Comparison of ENCODE assay signal across 8 cellular contexts in the genomic region with DNA sequence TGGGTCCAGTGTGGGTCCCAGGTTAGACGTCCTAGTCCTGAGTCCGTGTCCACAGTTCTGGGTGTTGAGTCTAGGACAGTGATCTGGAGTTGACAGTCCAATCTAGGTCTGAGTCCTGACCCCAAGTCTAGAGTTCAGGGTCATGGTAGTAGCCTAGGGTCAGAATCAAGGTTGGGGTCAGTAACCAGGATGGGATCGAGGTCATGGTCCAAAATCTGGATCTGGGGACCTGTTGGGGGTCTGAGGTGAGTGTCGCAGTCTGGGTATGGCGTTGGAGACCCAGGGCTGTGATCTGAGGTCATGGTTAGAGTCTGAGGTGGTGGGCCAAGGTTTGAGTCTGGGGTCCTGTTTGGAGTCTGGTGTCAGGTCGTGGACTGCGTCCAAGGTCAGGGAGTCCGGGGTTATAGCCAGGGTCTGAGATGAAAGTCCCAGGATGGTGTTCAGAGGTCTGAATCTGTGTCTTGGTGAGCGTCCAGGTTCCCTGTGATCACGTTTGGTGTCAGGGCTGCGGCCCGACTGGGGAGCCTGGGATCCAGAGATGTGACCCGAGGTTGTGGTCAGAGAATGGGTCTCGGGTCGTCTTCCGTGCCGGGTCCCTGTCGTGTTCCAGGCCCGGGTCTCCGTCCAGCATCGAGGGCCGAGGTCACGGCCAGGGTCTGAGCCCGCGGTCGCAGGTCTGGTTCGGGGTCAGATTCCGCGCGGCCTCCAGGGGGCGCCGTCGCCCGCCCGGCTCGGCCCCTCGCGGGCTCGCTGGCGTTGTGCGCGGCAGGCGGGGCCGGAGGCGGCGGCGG. TPM values are rescaled to one million over a fixed set of nuclear protein-coding genes. Genes with fewer than 3 reads are reported as not detected.
A peak's percentile ranks its signal among the peaks of the same experiment; 100 is the strongest.
DNase-seq lines count a peak whose midpoint lies in the region; ATAC-seq and TF ChIP-seq lines count a peak whose summit lies in the region.

No MANE protein-coding gene starts in this region.

- no peak overlapping the region for H2BK15ac ChIP-seq in mesendoderm (replicated peaks; ENCODE audit: low read depth)

- WGBS in mesendoderm (ENCODE audit: extremely low coverage, insufficient coverage, low lambda C conversion rate): no CpG with 5 or more reads among the region's 47 CpGs

- CTCF ChIA-PET in activated CD4-positive, alpha-beta memory T cell treated with anti-CD3 and anti-CD28 coated beads for 36 hours (lab: Charles Lee): interaction anchor here (0.7 to 4.9 kb wide), 11 partner anchors 9 to 136 kb away, joined by 3 to 150 read pairs (median 7); a partner anchor contains a TSS

- no peaks in the 10 kb centered on the region; the same call in 1 of the 2 replicates for H3K27me3 Mint-ChIP-seq in HFFc6 (ENCODE audit: insufficient read depth)
- no peaks in the 10 kb centered on the region for H3K27me3 Mint-ChIP-seq in activated CD4-positive, alpha-beta memory T cell treated with anti-CD3 and anti-CD28 coated beads for 36 hours
- H3K27me3 Mint-ChIP-seq in effector memory CD8-positive, alpha-beta T cell: no peaks in the 10 kb centered on the region

- H3K56ac ChIP-seq in mesendoderm (ENCODE audit: low read length): peak overlapping the region; percentile 88

- H3K9me3 Mint-ChIP-seq in HFFc6: no peaks in the 10 kb centered on the region; the same call in 1 of the 2 replicates
- H3K9me3 Mint-ChIP-seq in activated CD4-positive, alpha-beta memory T cell treated with anti-CD3 and anti-CD28 coated beads for 36 hours: no peaks in the 10 kb centered on the region
- H3K9me3 Mint-ChIP-seq in effector memory CD8-positive, alpha-beta T cell: no peaks in the 10 kb centered on the region

- H3K36me3 ChIP-seq in mesendoderm (ENCODE audit: control insufficient read depth, insufficient read depth, low read length): peaks cover 3% of the 10 kb centered on the region

- peak; percentile 81 for TF ChIP-seq CTCF in HFFc6 (IDR thresholded peaks at IDR 0.05)

- POLR2A ChIA-PET in activated CD4-positive, alpha-beta memory T cell treated with anti-CD3 and anti-CD28 coated beads for 36 hours (lab: Charles Lee): interaction anchor here (1.0 to 7.8 kb wide), 5 partner anchors 11 to 52 kb away, joined by 4 to 72 read pairs (median 9); a partner anchor contains a TSS

- H2AK5ac ChIP-seq in mesendoderm (ENCODE audit: low read length): peak overlapping the region; percentile 50

- H4K8ac ChIP-seq in mesendoderm (ENCODE audit: low read depth, low read length): no peak overlapping the region

- DNase-seq in Daoy (ENCODE audit: low read depth) (peak; percentile 67), HFFc6 (no peak), NCI-H2171 treated with DMSO at 0.1 percent for 48 hours (lab: John Stamatoyannopoulos, UW) (peak; percentile 8), mesendoderm (peak; percentile 60)
- peak; percentile 84 for DNase-seq in activated CD4-positive, alpha-beta memory T cell treated with anti-CD3 and anti-CD28 coated beads for 36 hours
- DNase-seq in effector memory CD8-positive, alpha-beta T cell: peak; percentile 71 to 78 (median 74)
- peak; percentile 86 for DNase-seq in stimulated activated CD8-positive, alpha-beta memory T cell treated with anti-CD3 and anti-CD28 coated beads, Interleukin-4, amount 100 ng/mL, for 48 hours

- no peak overlapping the region for H2BK120ac ChIP-seq in mesendoderm (ENCODE audit: low read depth, low read length)

- H3K4me1 Mint-ChIP-seq in HFFc6 (ENCODE audit: low read depth): peaks cover 67% of the 10 kb centered on the region
- H3K4me1 Mint-ChIP-seq in activated CD4-positive, alpha-beta memory T cell treated with anti-CD3 and anti-CD28 coated beads for 36 hours (ENCODE audit: low read depth): peaks cover 72% of the 10 kb centered on the region
- H3K4me1 Mint-ChIP-seq in effector memory CD8-positive, alpha-beta T cell (ENCODE audit: low read depth in 2 of 2): peaks cover 56 to 58% of the 10 kb centered on the region in 2 donors

- H2BK5ac ChIP-seq in mesendoderm (ENCODE audit: low read length): no peak overlapping the region

- peak; percentile 39 for ATAC-seq in effector memory CD8-positive, alpha-beta T cell (replicated peaks)
- no peak for ATAC-seq in GM21737 (IDR thresholded peaks at IDR 0.05; ENCODE audit: unreplicated experiment)

- H4K5ac ChIP-seq in mesendoderm (ENCODE audit: low read length): no peak overlapping the region

- intact Hi-C loops in activated CD4-positive, alpha-beta memory T cell treated with anti-CD3 and anti-CD28 coated beads for 36 hours (cut with micrococcal nuclease): no loop called here

- H3K4me1 ChIP-seq in mesendoderm (ENCODE audit: control insufficient read depth, low read depth, low read length): peaks cover 21% of the 10 kb centered on the region

- H3K27ac Mint-ChIP-seq in HFFc6: peak overlapping the region; percentile 58
- H3K27ac Mint-ChIP-seq in activated CD4-positive, alpha-beta memory T cell treated with anti-CD3 and anti-CD28 coated beads for 36 hours: peak overlapping the region; percentile 80
- H3K27ac Mint-ChIP-seq in effector memory CD8-positive, alpha-beta T cell: peak overlapping the region; percentile 69 to 99

- peak overlapping the region; percentile 83 for H3K4me3 Mint-ChIP-seq in HFFc6
- H3K4me3 Mint-ChIP-seq in activated CD4-positive, alpha-beta memory T cell treated with anti-CD3 and anti-CD28 coated beads for 36 hours: peak overlapping the region; percentile 63
- peak overlapping the region; percentile 77 to 82 for H3K4me3 Mint-ChIP-seq in effector memory CD8-positive, alpha-beta T cell

- no peak overlapping the region for H3K23ac ChIP-seq in mesendoderm (ENCODE audit: low read length)

- H3K4me2 ChIP-seq in mesendoderm (ENCODE audit: low read length): no peak overlapping the region

- no peak overlapping the region for H3K27ac ChIP-seq in mesendoderm (ENCODE audit: low read depth, low read length)

- H3K9ac ChIP-seq in mesendoderm (ENCODE audit: low read length): peak overlapping the region; percentile 70

- H3K79me2 ChIP-seq in mesendoderm (ENCODE audit: control insufficient read depth, insufficient read depth, low read length): peaks cover 31% of the 10 kb centered on the region

- H3K36me3 Mint-ChIP-seq in HFFc6 (ENCODE audit: low read depth): no peaks in the 10 kb centered on the region; the same call in 1 of the 2 replicates
- peaks cover 37% of the 10 kb centered on the region for H3K36me3 Mint-ChIP-seq in activated CD4-positive, alpha-beta memory T cell treated with anti-CD3 and anti-CD28 coated beads for 36 hours
- H3K36me3 Mint-ChIP-seq in effector memory CD8-positive, alpha-beta T cell (ENCODE audit: insufficient read depth): peaks cover 51% of the 10 kb centered on the region

- H3K18ac ChIP-seq in mesendoderm (ENCODE audit: low read length): no peak overlapping the region

- H3K4me3 ChIP-seq in mesendoderm (ENCODE audit: low read length): no peak overlapping the region

- H3K79me1 ChIP-seq in mesendoderm (ENCODE audit: low read length): peaks cover 26% of the 10 kb centered on the region

- no peak overlapping the region for H3K4ac ChIP-seq in mesendoderm (ENCODE audit: low read depth, low read length)

- H3K27me3 ChIP-seq in mesendoderm (ENCODE audit: insufficient read depth, low read length, poor library complexity): no peaks in the 10 kb centered on the region

RNA-seq across cellular contexts. Expression of a gene that starts 0.4 kb away (rescaled TPM):
- total RNA-seq in Daoy (2014; rRNA removed; shearing (Covaris generic)): 27.5 and 54.1 TPM in 2 replicates
- 10 to 100 TPM; 26.2 to 35.5 (median 32.1) TPM for total RNA-seq in HFFc6 (2021; fragmentation: NEBNext Ultra II Directional; extraction: Animal tissue kit (Norgen Biotek cat#: 25700))
- 100 to 1,000 TPM; 273 to 279 TPM for total RNA-seq in activated CD4-positive, alpha-beta memory T cell treated with anti-CD3 and anti-CD28 coated beads for 36 hours
- polyA plus RNA-seq in mesendoderm (2013, experiment 1 of 2): 30.4 TPM
- polyA plus RNA-seq in mesendoderm (2013, experiment 2 of 2): 30.6 TPM

RNA-seq across cellular contexts. Expression of a gene that starts 23.3 kb away (rescaled TPM):
- total RNA-seq in Daoy (2014; rRNA removed; shearing (Covaris generic)): 13.1 and 24.0 TPM in 2 replicates
- total RNA-seq in HFFc6 (2021; fragmentation: NEBNext Ultra II Directional; extraction: Animal tissue kit (Norgen Biotek cat#: 25700)): 10 to 100 TPM; 24.7 to 34.6 (median 26.4) TPM
- total RNA-seq in activated CD4-positive, alpha-beta memory T cell treated with anti-CD3 and anti-CD28 coated beads for 36 hours: 10 to 100 TPM; 85.9 to 89.4 TPM
- polyA plus RNA-seq in mesendoderm (2013, experiment 1 of 2): 11.0 TPM
- polyA plus RNA-seq in mesendoderm (2013, experiment 2 of 2): 12.5 TPM

RNA-seq across cellular contexts. Expression of a gene that starts 37.5 kb away (rescaled TPM):
- 2.9 and 6.9 TPM in 2 replicates for total RNA-seq in Daoy (2014; rRNA removed; shearing (Covaris generic))
- 10 to 100 TPM; 17.0 to 28.7 (median 22.6) TPM for total RNA-seq in HFFc6 (2021; fragmentation: NEBNext Ultra II Directional; extraction: Animal tissue kit (Norgen Biotek cat#: 25700))
- 10 to 100 TPM; 14.9 to 19.4 TPM for total RNA-seq in activated CD4-positive, alpha-beta memory T cell treated with anti-CD3 and anti-CD28 coated beads for 36 hours
- polyA plus RNA-seq in mesendoderm (2013, experiment 1 of 2): 27.4 TPM
- polyA plus RNA-seq in mesendoderm (2013, experiment 2 of 2): 28.5 TPM
